15 cellular contexts compared by ENCODE assay signal in genomic region chr11:75507571-75507970, GRCh38. TPM values are rescaled to one million over a fixed set of nuclear protein-coding genes. Genes with fewer than 3 reads are reported as not detected.
A peak's percentile ranks its signal among the peaks of the same experiment; 100 is the strongest.
DNase-seq lines count a peak whose midpoint lies in the region; ATAC-seq, FAIRE-seq and TF ChIP-seq lines count a peak whose summit lies in the region.
"Had no signal": no experiment of that assay in that cellular context is flagged by ENCODE, and none has a peak within 500 bp of the region (broad histone marks: within the 10 kb centered on the region; RNA-seq: fewer than 3 reads in every experiment).

No MANE protein-coding gene starts in this region.

- SMC1A ChIA-PET in GM12878 (lab: Charles Lee; ENCODE audit: uncharacterized antibody, unreplicated experiment), result interaction anchor here (1.3 to 1.6 kb wide), 2 partner anchors 9 to 46 kb away, joined by 3 read pairs; no protein-coding TSS in a partner anchor

- no peaks in the 10 kb centered on the region for H3K9me3 Mint-ChIP-seq in CD4-positive, alpha-beta T cell
- H3K9me3 Mint-ChIP-seq in natural killer cell treated with Interleukin-12 subunit alpha and Interleukin-12 subunit beta and Interleukin-15 and Interleukin-18, amount 100 ng/mL, for 72 hours, result no peaks in the 10 kb centered on the region

- H4K20me1 ChIP-seq in GM12878 (ENCODE audit: control insufficient read depth, insufficient read depth), result no peaks in the 10 kb centered on the region

- no peak overlapping the region for H3K9ac ChIP-seq in GM12878 (ENCODE audit: control insufficient read depth, insufficient read depth, low read length)

- H3K9me3 ChIP-seq in CD4-positive, alpha-beta T cell (ENCODE audit: control insufficient read depth, low read length), result no peaks in the 10 kb centered on the region
- H3K9me3 ChIP-seq in GM12878 (replicated peaks; ENCODE audit: control insufficient read depth, insufficient read depth, low read length), result no peaks in the 10 kb centered on the region
- H3K9me3 ChIP-seq: ascending aorta, heart right ventricle, lower lobe of right lung had no signal

- H3K4me3 Mint-ChIP-seq in CD4-positive, alpha-beta T cell, result no peak overlapping the region
- H3K4me3 Mint-ChIP-seq in natural killer cell treated with Interleukin-12 subunit alpha and Interleukin-12 subunit beta and Interleukin-15 and Interleukin-18, amount 100 ng/mL, for 72 hours, result no peak overlapping the region

- POLR2A ChIA-PET in CD4-positive, alpha-beta T cell (lab: Charles Lee), result interaction anchor here (1.4 to 2.5 kb wide), 4 partner anchors 11 to 231 kb away, joined by 4 to 13 read pairs (median 6); partner anchors contain the start of gene GDPD5
- POLR2A ChIA-PET in GM12878 (lab: Charles Lee), result interaction anchor here (0.6 to 1.0 kb wide), 4 partner anchors 16 to 212 kb away, joined by 3 to 6 read pairs (median 5); no protein-coding TSS in a partner anchor

- BruUV-seq in GM12878 (replicated peaks; lab: Mats Ljungman, UMichigan), result no TSS peak

- no peaks in the 10 kb centered on the region for H3K27me3 Mint-ChIP-seq in CD4-positive, alpha-beta T cell
- H3K27me3 Mint-ChIP-seq in natural killer cell treated with Interleukin-12 subunit alpha and Interleukin-12 subunit beta and Interleukin-15 and Interleukin-18, amount 100 ng/mL, for 72 hours, result no peaks in the 10 kb centered on the region

- no peak for TF ChIP-seq RAD21 in GM12878 (IDR thresholded peaks at IDR 0.05; ENCODE audit: insufficient read depth, low read depth, low read length)

- no peak for DNase-seq in CD4-positive, alpha-beta T cell
- no peak for DNase-seq in GM12892 (ENCODE audit: insufficient read length)
- DNase-seq in GM12878 (ENCODE audit: low read depth, low spot score), result no peak
- no peak for DNase-seq in natural killer cell treated with Interleukin-12 subunit alpha and Interleukin-12 subunit beta and Interleukin-15 and Interleukin-18, amount 100 ng/mL, for 72 hours (ENCODE audit: low spot score)
- no peak for DNase-seq in DMS53 treated with DMSO at 0.1 percent for 48 hours (lab: John Stamatoyannopoulos, UW; ENCODE audit: unreplicated experiment)
- DNase-seq: GF-D8, heart right ventricle, lower lobe of right lung, NCI-H187, NCI-H226 had no signal

- ATAC-seq in CD4-positive, alpha-beta T cell (ENCODE audit: poor library complexity), result no peak
- peak; percentile 24 for ATAC-seq in GM12878
- no peak for ATAC-seq in natural killer cell treated with Interleukin-12 subunit alpha and Interleukin-12 subunit beta and Interleukin-15 and Interleukin-18, amount 100 ng/mL, for 72 hours
- no peak for ATAC-seq in GM21381 (IDR thresholded peaks at IDR 0.05; ENCODE audit: unreplicated experiment)
- ATAC-seq in GM21526 (IDR thresholded peaks at IDR 0.05; ENCODE audit: low FRiP score, unreplicated experiment), result no peak
- ATAC-seq: lower lobe of right lung, SK-N-SH treated with all-trans-retinoic acid at 6 μM for 48 hours had no signal

- intact Hi-C loops in CD4-positive, alpha-beta T cell (cut with DNase I, micrococcal nuclease), result no loop called here
- intact Hi-C loops in GM12878 (cut with micrococcal nuclease; ENCODE audit: unreplicated experiment), result no loop called here

- peak overlapping the region; percentile 92 for H3K27ac Mint-ChIP-seq in CD4-positive, alpha-beta T cell
- peak overlapping the region; percentile 63 to 73 for H3K27ac Mint-ChIP-seq in natural killer cell treated with Interleukin-12 subunit alpha and Interleukin-12 subunit beta and Interleukin-15 and Interleukin-18, amount 100 ng/mL, for 72 hours

- peak overlapping the region; percentile 8; the same call in 1 of the 2 replicates for H2AFZ ChIP-seq in GM12878 (ENCODE audit: control insufficient read depth, low read depth, low read length)

- H3K27me3 ChIP-seq in CD4-positive, alpha-beta T cell (ENCODE audit: control insufficient read depth, insufficient read depth, low read length), result no peaks in the 10 kb centered on the region
- no peaks in the 10 kb centered on the region for H3K27me3 ChIP-seq in GM12878 (replicated peaks in 1 of 2; ENCODE audit: control insufficient read depth in 2 of 2, insufficient read depth in 2 of 2, low read length in 1 of 2)
- H3K27me3 ChIP-seq: ascending aorta, heart right ventricle had no signal

- peak; percentile 44 for FAIRE-seq in GM12892 (lab: Jason Lieb, UNC)
- no peak for FAIRE-seq in GM12878 (lab: Jason Lieb, UNC)
- FAIRE-seq: HTR-8/SVneo had no signal

- TF ChIP-seq CTCF in CD4-positive, alpha-beta T cell (IDR thresholded peaks at IDR 0.05), result no peak
- TF ChIP-seq CTCF in GM12878 (IDR thresholded peaks at IDR 0.05 in 2 of 3, conservative IDR thresholded peaks at IDR 0.05 in 1 of 3; ENCODE audit: control insufficient read depth in 2 of 3, extremely low read depth in 1 of 3, insufficient read depth in 1 of 3, low read depth in 3 of 3, low read length in 3 of 3), result no peak

- in situ Hi-C loops in GM12878 (cut with MboI), result no loop called here

- WGBS in GM12878 (ENCODE audit: insufficient coverage, insufficient replicate concordance, low lambda C conversion rate, missing lambda C conversion rate), result 46% methylated on average over 3 of the region's 3 CpGs

- no peaks in the 10 kb centered on the region for H3K36me3 Mint-ChIP-seq in CD4-positive, alpha-beta T cell (ENCODE audit: low read depth)
- no peaks in the 10 kb centered on the region for H3K36me3 Mint-ChIP-seq in natural killer cell treated with Interleukin-12 subunit alpha and Interleukin-12 subunit beta and Interleukin-15 and Interleukin-18, amount 100 ng/mL, for 72 hours

- no peaks in the 10 kb centered on the region for H3K79me2 ChIP-seq in GM12878 (ENCODE audit: control insufficient read depth, insufficient read depth, low read length)

- peaks cover 21% of the 10 kb centered on the region for H3K4me1 ChIP-seq in GM12878 (ENCODE audit: control insufficient read depth, insufficient read depth, low read length)
- H3K4me1 ChIP-seq: ascending aorta had no signal

- TF ChIP-seq EP300 in GM12878 (IDR thresholded peaks at IDR 0.05; ENCODE audit: borderline replicate concordance in 1 of 2, control insufficient read depth in 1 of 2, low read depth in 2 of 2, low read length in 2 of 2), result no peak

- RAD21 ChIA-PET in GM12878 (lab: Charles Lee; ENCODE audit: unreplicated experiment), result interaction anchor here (0.8 to 1.5 kb wide), 2 partner anchors 12 to 17 kb away, joined by 3 read pairs; no protein-coding TSS in a partner anchor

- TF ChIP-seq POLR2A in GM12892 (IDR thresholded peaks at IDR 0.05; ENCODE audit: low read depth, low read length), result no peak
- TF ChIP-seq POLR2A in GM12878 (IDR thresholded peaks at IDR 0.05; ENCODE audit: low read depth, low read length), result no peak

- H3K4me3 ChIP-seq in GM12878, result no peak overlapping the region
- H3K4me3 ChIP-seq: ascending aorta, heart right ventricle, lower lobe of right lung had no signal

- peaks cover 33% of the 10 kb centered on the region for H3K4me1 Mint-ChIP-seq in CD4-positive, alpha-beta T cell (ENCODE audit: low read depth)
- peaks cover 8 to 11% of the 10 kb centered on the region in 2 donors for H3K4me1 Mint-ChIP-seq in natural killer cell treated with Interleukin-12 subunit alpha and Interleukin-12 subunit beta and Interleukin-15 and Interleukin-18, amount 100 ng/mL, for 72 hours (ENCODE audit: low read depth in 2 of 2)

- peak overlapping the region; percentile 32 for H3K27ac ChIP-seq in CD4-positive, alpha-beta T cell (ENCODE audit: low read depth, low read length)
- H3K27ac ChIP-seq in GM12878 (ENCODE audit: control insufficient read depth, insufficient read depth), result no peak overlapping the region
- H3K27ac ChIP-seq: ascending aorta, lower lobe of right lung had no signal

- no peak overlapping the region for H3K4me2 ChIP-seq in GM12878 (ENCODE audit: control insufficient read depth, insufficient read depth)

- CTCF ChIA-PET in CD4-positive, alpha-beta T cell (lab: Charles Lee), result interaction anchor here (1.9 kb wide), 1 partner anchor 16 kb away, joined by 4 read pairs; no protein-coding TSS in a partner anchor
- CTCF ChIA-PET in GM12878 (lab: Yijun Ruan, JAX), result interaction anchor here (0.9 to 1.4 kb wide), 3 partner anchors 10 to 21 kb away, joined by 3 to 4 read pairs (median 3); no protein-coding TSS in a partner anchor

- no peaks in the 10 kb centered on the region for H3K36me3 ChIP-seq in GM12878 (ENCODE audit: control insufficient read depth in 2 of 2, insufficient read depth in 2 of 2, low read length in 1 of 2)
- H3K36me3 ChIP-seq: ascending aorta, heart right ventricle, lower lobe of right lung had no signal

RNA-seq across cellular contexts. Expression of gene GDPD5, which starts 18.2 kb away (rescaled TPM):
- total RNA-seq in CD4-positive, alpha-beta T cell, result 100 to 1,000 TPM in 1 of 2 experiments, 10 to 100 TPM in 1; 91.6 to 101 TPM
- polyA plus RNA-seq in GM12892 (2012; ENCODE audit: missing spikeins), result 11.5 TPM
- 50.1 and 57.7 TPM in 2 replicates for total RNA-seq in GM12878 (2013; cell fraction: nucleolus; rRNA removed)
- total RNA-seq in GM12878 (2014; rRNA removed) (12.3 and 13.7 TPM in 2 replicates), GM12878 (2014; rRNA removed; fragmentation: Illumina TruSeq; extraction: Trizol) (6.2 and 6.3 TPM in 2 replicates), GM12878 (2021) (22.9 and 30.0 TPM in 2 replicates)
- polyA plus RNA-seq in GM12878 (2011; ENCODE audit: low read depth), result 3.3 TPM
- polyA plus RNA-seq in GM12878 (2011; rRNA removed) (3.5 and 8.0 TPM in 2 replicates), GM12878 (2014; fragmentation: Illumina TruSeq; extraction: Trizol) (2.5 and 7.3 TPM in 2 replicates), GM12878 (2014; fragmentation: Nextera tagmentation; extraction: Ambion mirVana) (under 1 TPM; 0.10 to 0.80 TPM), GM12878 (2014; rRNA removed) (20.2 and 21.9 TPM in 2 replicates), GM12878 (2016; fragmentation: Nextera tagmentation; extraction: Ambion mirVana) (1 to 10 TPM; 1.9 to 4.2 TPM)
- 6.5 and 7.7 TPM in 2 replicates for polyA plus RNA-seq in GM12878 (2011; cell fraction: cytosol; rRNA removed)
- 76.3 and 76.9 TPM in 2 replicates for polyA plus RNA-seq in GM12878 (2011; cell fraction: nucleus; rRNA removed)
- polyA plus RNA-seq in GM12878 (2012), result 8.5 and 11.5 TPM in 2 replicates
- polyA minus RNA-seq in GM12878 (2011; rRNA and poly(A)+ RNA removed), result 6.4 and 13.3 TPM in 2 replicates
- 5.7 and 9.9 TPM in 2 replicates for polyA minus RNA-seq in GM12878 (2011; cell fraction: cytosol; rRNA and poly(A)+ RNA removed)
- polyA minus RNA-seq in GM12878 (2011; cell fraction: nucleus; rRNA and poly(A)+ RNA removed), result 12.2 and 21.5 TPM in 2 replicates
- 10 to 100 TPM in 1 of 2 donors, 1 to 10 TPM in 1; 7.2 to 28.2 TPM for total RNA-seq in natural killer cell treated with Interleukin-12 subunit alpha and Interleukin-12 subunit beta and Interleukin-15 and Interleukin-18, amount 100 ng/mL, for 72 hours

RNA-seq across cellular contexts. Expression of gene SERPINH1, which starts 54.5 kb away (rescaled TPM):
- 1 to 10 TPM; 3.5 to 4.1 TPM for total RNA-seq in CD4-positive, alpha-beta T cell
- 10.9 TPM for polyA plus RNA-seq in GM12892 (2012; ENCODE audit: missing spikeins)
- 69.8 and 79.0 TPM in 2 replicates for total RNA-seq in GM12878 (2013; cell fraction: nucleolus; rRNA removed)
- total RNA-seq in GM12878 (2014; rRNA removed) (11.5 and 13.6 TPM in 2 replicates), GM12878 (2014; rRNA removed; fragmentation: Illumina TruSeq; extraction: Trizol) (8.0 and 9.5 TPM in 2 replicates), GM12878 (2021) (17.9 and 18.8 TPM in 2 replicates)
- 4.7 TPM for polyA plus RNA-seq in GM12878 (2011; ENCODE audit: low read depth)
- polyA plus RNA-seq in GM12878 (2011; rRNA removed) (8.1 and 19.8 TPM in 2 replicates), GM12878 (2014; fragmentation: Illumina TruSeq; extraction: Trizol) (9.3 and 11.7 TPM in 2 replicates), GM12878 (2014; fragmentation: Nextera tagmentation; extraction: Ambion mirVana) (1 to 10 TPM in 1 of 2 experiments, under 1 TPM in 1; 0.34 to 1.4 TPM), GM12878 (2014; rRNA removed) (15.2 and 17.2 TPM in 2 replicates), GM12878 (2016; fragmentation: Nextera tagmentation; extraction: Ambion mirVana) (10 to 100 TPM; 13.8 to 18.8 TPM)
- 19.2 and 26.8 TPM in 2 replicates for polyA plus RNA-seq in GM12878 (2011; cell fraction: cytosol; rRNA removed)
- polyA plus RNA-seq in GM12878 (2011; cell fraction: nucleus; rRNA removed), result 35.5 and 37.6 TPM in 2 replicates
- polyA plus RNA-seq in GM12878 (2012), result 14.7 and 24.2 TPM in 2 replicates
- 14.8 and 16.9 TPM in 2 replicates for polyA minus RNA-seq in GM12878 (2011; rRNA and poly(A)+ RNA removed)
- polyA minus RNA-seq in GM12878 (2011; cell fraction: cytosol; rRNA and poly(A)+ RNA removed), result 11.5 and 13.1 TPM in 2 replicates
- polyA minus RNA-seq in GM12878 (2011; cell fraction: nucleus; rRNA and poly(A)+ RNA removed), result 11.2 and 18.3 TPM in 2 replicates
- total RNA-seq in natural killer cell treated with Interleukin-12 subunit alpha and Interleukin-12 subunit beta and Interleukin-15 and Interleukin-18, amount 100 ng/mL, for 72 hours, result 1 to 10 TPM; 4.4 to 6.4 TPM
